17 cellular contexts compared by ENCODE assay signal in the genomic region with DNA sequence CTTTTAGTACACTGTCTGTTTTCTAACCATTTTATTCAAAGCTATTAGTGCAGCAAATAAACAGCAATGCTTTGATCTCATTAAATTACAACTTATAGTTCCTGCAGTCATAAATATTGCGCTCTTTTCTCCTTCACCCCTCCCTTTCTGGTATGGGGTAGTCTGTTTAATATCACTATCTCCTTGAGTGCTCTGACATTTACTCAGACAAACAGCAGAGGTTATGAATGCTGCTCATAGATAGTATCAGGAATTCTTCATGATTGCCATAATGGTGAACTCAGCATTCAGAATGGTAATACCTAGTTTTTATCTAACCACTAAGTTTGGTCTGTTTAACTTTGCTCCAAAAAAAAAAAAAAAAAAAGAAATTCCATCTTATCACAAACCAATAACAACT.
DNase-seq lines count a peak whose midpoint lies in the region; ATAC-seq and TF ChIP-seq lines count a peak whose summit lies in the region.
"Had no signal": no experiment of that assay in that cellular context is flagged by ENCODE, and none has a peak within 500 bp of the region (broad histone marks: within the 10 kb centered on the region; RNA-seq: fewer than 3 reads in every experiment).

No MANE protein-coding gene starts in this region.

- H2AFZ ChIP-seq in mesenchymal stem cell (ENCODE audit: low read depth, low read length), result no peak overlapping the region
- H2AFZ ChIP-seq: GM23248 had no signal

- H2BK120ac ChIP-seq in mesenchymal stem cell (ENCODE audit: low read depth, low read length), result no peak overlapping the region

- no peaks in the 10 kb centered on the region for H3K79me1 ChIP-seq in mesenchymal stem cell (replicated peaks; ENCODE audit: low read length, poor library complexity, severe bottlenecking)

- H3K9me3 ChIP-seq in left ventricle myocardium inferior (replicated peaks), result peaks cover 20% of the 10 kb centered on the region
- peaks cover 0 to 20% (median 6%) of the 10 kb centered on the region in 11 donors for H3K9me3 ChIP-seq in heart right ventricle
- H3K9me3 ChIP-seq in mesenchymal stem cell (ENCODE audit: control insufficient read depth, low read length), result no peaks in the 10 kb centered on the region

- no peak overlapping the region for H2BK15ac ChIP-seq in mesenchymal stem cell (ENCODE audit: low read depth, poor library complexity, severe bottlenecking)

- DNase-seq in Right ventricle myocardium superior (no peak), left ventricle myocardium inferior (no peak), amniotic epithelial cell (ENCODE audit: low read depth) (peak; percentile 92), heart right ventricle (no peak), mesenchymal stem cell (peak; percentile 22), lower leg skin (ENCODE audit: low spot score in 2 of 2) (no peak)
- DNase-seq in activated T-cell treated with anti-CD3 and anti-CD28 coated beads, Interleukin-2, amount 50 U/mL, for 48 hours, result no peak
- DNase-seq: 8988T; AML-193; CD8-positive, alpha-beta memory T cell; DMS53; GF-D8; GM23248 had no signal

- H2BK12ac ChIP-seq in mesenchymal stem cell (ENCODE audit: low read length in 2 of 2), result no peak overlapping the region

- 24 to 25% methylated on average over 1 of the region's 1 CpG for WGBS in heart right ventricle, 2 donors
- WGBS in mesenchymal stem cell, result no CpG with 5 or more reads among the region's 1 CpG
- WGBS in lower leg skin, 2 donors, result 56 to 58% methylated on average over 1 of the region's 1 CpG

- H3K4me1 ChIP-seq in left ventricle myocardium inferior (peaks cover 5% of the 10 kb centered on the region), heart right ventricle (peaks cover 0 to 3% (median 0%) of the 10 kb centered on the region in 9 donors), mesenchymal stem cell (ENCODE audit: control insufficient read depth, insufficient read depth, low read depth, low read length) (no peaks in the 10 kb centered on the region)
- H3K4me1 ChIP-seq: BLaER1 had no signal

- H2AK5ac ChIP-seq in mesenchymal stem cell (ENCODE audit: low read length, severe bottlenecking), result no peak overlapping the region

- H3K4me3 ChIP-seq in left ventricle myocardium inferior (no peak overlapping the region), heart right ventricle (no peak overlapping the region), mesenchymal stem cell (ENCODE audit: insufficient read depth in 1 of 2, low read depth in 1 of 2, low read length in 2 of 2) (no peak overlapping the region), lower leg skin (ENCODE audit: low read depth, poor library complexity, severe bottlenecking) (no peak overlapping the region)
- H3K4me3 ChIP-seq: BLaER1, GM23248 had no signal

- H3K4ac ChIP-seq in mesenchymal stem cell (ENCODE audit: low read depth in 1 of 2, low read length in 2 of 2), result no peak overlapping the region

- TF ChIP-seq CTCF in left ventricle myocardium inferior (IDR thresholded peaks at IDR 0.05; ENCODE audit: borderline replicate concordance) (no peak), heart right ventricle (IDR thresholded peaks at IDR 0.05) (no peak), lower leg skin (IDR thresholded peaks at IDR 0.05) (no peak)

- no peak overlapping the region for H2BK5ac ChIP-seq in mesenchymal stem cell (ENCODE audit: low read depth, low read length, poor library complexity, severe bottlenecking)

- H3K9ac ChIP-seq in mesenchymal stem cell (ENCODE audit: low read length), result no peak overlapping the region
- H3K9ac ChIP-seq: BLaER1, GM23248 had no signal

- TF ChIP-seq POLR2A in lower leg skin (IDR thresholded peaks at IDR 0.05), result no peak

- H3K23ac ChIP-seq in mesenchymal stem cell (ENCODE audit: low read length in 2 of 2), result no peak overlapping the region

- H3K27ac ChIP-seq in left ventricle myocardium inferior (replicated peaks) (no peak overlapping the region), heart right ventricle (no peak overlapping the region), mesenchymal stem cell (ENCODE audit: low read length, poor library complexity, severe bottlenecking) (no peak overlapping the region)
- H3K27ac ChIP-seq: BLaER1, GM23248, HL-60 had no signal

- H4K8ac ChIP-seq in mesenchymal stem cell (ENCODE audit: low read length), result no peak overlapping the region

- no peak overlapping the region for H3K4me2 ChIP-seq in mesenchymal stem cell (ENCODE audit: low read length, poor library complexity, severe bottlenecking)
- H3K4me2 ChIP-seq: BLaER1 had no signal

- intact Hi-C loops in Right ventricle myocardium superior (cut with DNase I), result no loop called here
- intact Hi-C loops in left ventricle myocardium inferior (cut with micrococcal nuclease), result no loop called here
- intact Hi-C loops in heart right ventricle (cut with DNase I), result no loop called here
- intact Hi-C loops in lower leg skin (cut with DNase I; ENCODE audit: low total_unique reads), result no loop called here

- no peak overlapping the region for H4K91ac ChIP-seq in mesenchymal stem cell (ENCODE audit: low read length)

- H3K36me3 ChIP-seq in left ventricle myocardium inferior (no peaks in the 10 kb centered on the region), heart right ventricle (no peaks in the 10 kb centered on the region), mesenchymal stem cell (ENCODE audit: control insufficient read depth in 1 of 2, insufficient read depth in 2 of 2, low read depth in 1 of 2, low read length in 2 of 2) (no peaks in the 10 kb centered on the region)
- H3K36me3 ChIP-seq: BLaER1 had no signal

- H3K27me3 ChIP-seq in left ventricle myocardium inferior (ENCODE audit: low read depth) (peaks cover 3% of the 10 kb centered on the region), heart right ventricle (no peaks in the 10 kb centered on the region), mesenchymal stem cell (ENCODE audit: control insufficient read depth in 1 of 2, insufficient read depth in 1 of 2, low read length in 2 of 2) (no peaks in the 10 kb centered on the region)
- H3K27me3 ChIP-seq: BLaER1 had no signal

- H3K14ac ChIP-seq in mesenchymal stem cell (ENCODE audit: low read length in 2 of 2), result no peak overlapping the region

- ATAC-seq in Right ventricle myocardium superior (ENCODE audit: poor library complexity), result peak; percentile 95
- ATAC-seq in heart right ventricle, result peak in 7 of 8 donors; percentile 56 to 93 (median 84)
- ATAC-seq in GM19328 (IDR thresholded peaks at IDR 0.05; ENCODE audit: unreplicated experiment), result no peak
- ATAC-seq: HCT116 had no signal

- no peak overlapping the region for H3K18ac ChIP-seq in mesenchymal stem cell (ENCODE audit: low read depth in 1 of 2, low read length in 2 of 2)

Comparison
In these comparisons a context has a peak if more than half of its experiments do, and no peak if none do; other contexts are left out.
1. DNase-seq: peak in amniotic epithelial cell (single experiment) and mesenchymal stem cell (single experiment); none in Right ventricle myocardium superior (single experiment), left ventricle myocardium inferior (single experiment), heart right ventricle (0 of 2), activated T-cell treated with anti-CD3 and anti-CD28 coated beads, Interleukin-2, amount 50 U/mL, for 48 hours (0 of 2) and lower leg skin (0 of 2).